Comparison of ENCODE assay signal across 8 cellular contexts in the genomic region with DNA sequence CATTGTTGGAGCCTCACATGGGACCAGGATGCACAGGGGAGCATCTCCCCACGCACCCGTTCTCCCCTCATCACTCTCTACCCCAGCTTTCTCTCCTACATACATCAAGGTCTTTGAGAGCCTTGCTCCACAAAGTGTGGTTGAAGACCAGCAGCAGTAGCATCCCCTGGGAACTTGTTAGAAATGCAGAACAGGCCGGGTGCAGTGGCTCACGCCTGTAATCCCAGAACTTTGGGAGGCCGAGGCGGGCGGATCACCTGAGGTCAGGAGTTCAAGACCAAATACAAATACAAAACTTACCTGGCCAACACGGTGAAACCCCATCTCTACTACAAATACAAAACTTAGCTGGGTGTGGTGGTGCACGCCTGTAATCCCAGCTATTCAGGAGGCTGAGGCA. TPM values are rescaled to one million over a fixed set of nuclear protein-coding genes. Genes with fewer than 3 reads are reported as not detected.
"Had no signal": no experiment of that assay in that cellular context is flagged by ENCODE, and none has a peak within 500 bp of the region (broad histone marks: within the 10 kb centered on the region; RNA-seq: fewer than 3 reads in every experiment).

No MANE protein-coding gene starts in this region.

RNA-seq across cellular contexts. Expression of a gene that starts 6.9 kb away (rescaled TPM):
- total RNA-seq: LHCN-M2, MCF 10A, NCI-H460, OCI-LY7, PC-9, Right ventricle myocardium superior, RPMI7951, SJSA1 had no signal

RNA-seq across cellular contexts. Expression of a gene that starts 7.5 kb away (rescaled TPM):
- total RNA-seq: LHCN-M2, MCF 10A, NCI-H460, OCI-LY7, PC-9, RPMI7951 had no signal

RNA-seq across cellular contexts. Expression of a gene that starts 8.2 kb away (rescaled TPM):
- total RNA-seq: LHCN-M2, MCF 10A, NCI-H460, OCI-LY7, PC-9, Right ventricle myocardium superior, RPMI7951, SJSA1 had no signal
